Comparison of ENCODE assay signal across 24 cellular contexts in genomic region chr11:104893876-104894275, GRCh38. TPM values are rescaled to one million over a fixed set of nuclear protein-coding genes. Genes with fewer than 3 reads are reported as not detected.
DNase-seq lines count a peak whose midpoint lies in the region; ATAC-seq, FAIRE-seq and TF ChIP-seq lines count a peak whose summit lies in the region.
"Had no signal": no experiment of that assay in that cellular context is flagged by ENCODE, and none has a peak within 500 bp of the region (broad histone marks: within the 10 kb centered on the region; RNA-seq: fewer than 3 reads in every experiment).

No MANE protein-coding gene starts in this region.

- no peaks in the 10 kb centered on the region for H3F3A ChIP-seq in GM23338 (replicated peaks; ENCODE audit: low read depth)

- H3K4me2 ChIP-seq in GM23338 (no peak overlapping the region), endothelial cell of umbilical vein (ENCODE audit: insufficient read depth, low read length) (peak overlapping the region; percentile 79)
- H3K4me2 ChIP-seq: BLaER1 had no signal

- H3K4me1 Mint-ChIP-seq in GM23338: peaks cover 33% of the 10 kb centered on the region
- H3K4me1 Mint-ChIP-seq in activated CD4-positive, alpha-beta memory T cell treated with anti-CD3 and anti-CD28 coated beads for 36 hours (ENCODE audit: low read depth): peaks cover 21% of the 10 kb centered on the region

- in situ Hi-C loops in brain microvascular endothelial cell (cut with HindIII; ENCODE audit: low pct_ligation_motif_present, low sequenced_read_pairs): no loop called here

- no peaks in the 10 kb centered on the region for H3K27me3 ChIP-seq in ACC112 (ENCODE audit: insufficient read depth, low read length)
- H3K27me3 ChIP-seq in GM23338 (ENCODE audit: insufficient read depth): no peaks in the 10 kb centered on the region
- H3K27me3 ChIP-seq in brain microvascular endothelial cell (replicated peaks): no peaks in the 10 kb centered on the region
- H3K27me3 ChIP-seq in endothelial cell of umbilical vein (ENCODE audit: control insufficient read depth in 2 of 2, insufficient read depth in 2 of 2, low read length in 2 of 2): no peaks in the 10 kb centered on the region
- no peaks in the 10 kb centered on the region for H3K27me3 ChIP-seq in body of pancreas
- H3K27me3 ChIP-seq: BLaER1 had no signal

- no peak for TF ChIP-seq POLR2A in endothelial cell of umbilical vein (IDR thresholded peaks at IDR 0.05; ENCODE audit: low read depth, low read length)
- no peak for TF ChIP-seq POLR2A in body of pancreas (IDR thresholded peaks at IDR 0.05)

- H3K36me3 ChIP-seq in ACC112 (ENCODE audit: insufficient read depth, low read length) (no peaks in the 10 kb centered on the region), GM23338 (ENCODE audit: insufficient read depth) (no peaks in the 10 kb centered on the region), brain microvascular endothelial cell (replicated peaks) (no peaks in the 10 kb centered on the region), endothelial cell of umbilical vein (ENCODE audit: control insufficient read depth in 2 of 2, extremely low read depth in 1 of 2, insufficient read depth in 2 of 2, low read length in 2 of 2) (no peaks in the 10 kb centered on the region), body of pancreas (replicated peaks in 1 of 2; ENCODE audit: insufficient read depth in 1 of 2, low read depth in 2 of 2) (no peaks in the 10 kb centered on the region)
- H3K36me3 ChIP-seq: BLaER1 had no signal

- H3K79me2 ChIP-seq in ACC112 (ENCODE audit: control insufficient read depth, insufficient read depth, low read length, unreplicated experiment) (no peaks in the 10 kb centered on the region), GM23338 (replicated peaks; ENCODE audit: insufficient read depth) (no peaks in the 10 kb centered on the region), endothelial cell of umbilical vein (ENCODE audit: control insufficient read depth, insufficient read depth, low read length) (no peaks in the 10 kb centered on the region)

- no TSS peak for BruUV-seq in endothelial cell of umbilical vein (replicated peaks; lab: Mats Ljungman, UMichigan)

- H3K27ac ChIP-seq in ACC112 (ENCODE audit: low read depth, low read length) (peak overlapping the region; percentile 87), GM23338 (ENCODE audit: low read depth) (no peak overlapping the region), brain microvascular endothelial cell (peak overlapping the region; percentile 86), endothelial cell of umbilical vein (ENCODE audit: insufficient read depth, low read depth, low read length) (peak overlapping the region; percentile 61), body of pancreas (no peak overlapping the region)
- H3K27ac ChIP-seq: BLaER1, C4-2B had no signal

- no peak overlapping the region for H3K4me3 Mint-ChIP-seq in GM23338
- no peak overlapping the region for H3K4me3 Mint-ChIP-seq in activated CD4-positive, alpha-beta memory T cell treated with anti-CD3 and anti-CD28 coated beads for 36 hours
- H3K4me3 Mint-ChIP-seq: B cell; CD4-positive, CD25-positive, alpha-beta regulatory T cell; CD8-positive, alpha-beta T cell had no signal

- intact Hi-C loops in endothelial cell of umbilical vein (cut with micrococcal nuclease) (no loop called here), body of pancreas (cut with DNase I) (no loop called here)
- intact Hi-C loops in activated CD4-positive, alpha-beta memory T cell treated with anti-CD3 and anti-CD28 coated beads for 36 hours (cut with micrococcal nuclease): no loop called here

- no peak for FAIRE-seq in endothelial cell of umbilical vein (lab: Jason Lieb, UNC)
- FAIRE-seq: GM12891, GM18507, H1 had no signal

- H3K9me2 ChIP-seq in GM23338 (ENCODE audit: insufficient read depth): no peaks in the 10 kb centered on the region; the same call in 1 of the 2 replicates

- H3K9me3 Mint-ChIP-seq in GM23338: no peaks in the 10 kb centered on the region
- H3K9me3 Mint-ChIP-seq in activated CD4-positive, alpha-beta memory T cell treated with anti-CD3 and anti-CD28 coated beads for 36 hours: no peaks in the 10 kb centered on the region
- H3K9me3 Mint-ChIP-seq: CD4-positive, CD25-positive, alpha-beta regulatory T cell; CD8-positive, alpha-beta T cell had no signal

- H3K4me1 ChIP-seq in ACC112 (ENCODE audit: control insufficient read depth, insufficient read depth, low read length, unreplicated experiment) (peaks cover 32% of the 10 kb centered on the region), GM23338 (ENCODE audit: insufficient read depth) (peaks cover 33% of the 10 kb centered on the region), endothelial cell of umbilical vein (ENCODE audit: control insufficient read depth, extremely low read depth, insufficient read depth, low read length) (peaks cover 53% of the 10 kb centered on the region), body of pancreas (no peaks in the 10 kb centered on the region)
- H3K4me1 ChIP-seq: BLaER1, Caco-2 had no signal

- TF ChIP-seq CTCF in GM23338 (conservative IDR thresholded peaks at IDR 0.05; ENCODE audit: low read depth in 2 of 2) (no peak), brain microvascular endothelial cell (IDR thresholded peaks at IDR 0.05; ENCODE audit: low read depth, low read length, missing control alignments) (no peak), endothelial cell of umbilical vein (IDR thresholded peaks at IDR 0.05; ENCODE audit: extremely low read depth in 1 of 2, insufficient read depth in 1 of 2, low read depth in 1 of 2, low read length in 2 of 2) (no peak), body of pancreas (IDR thresholded peaks at IDR 0.05) (no peak)

- H3K9me3 ChIP-seq in endothelial cell of umbilical vein (replicated peaks; ENCODE audit: control insufficient read depth, insufficient read depth, low read length) (no peaks in the 10 kb centered on the region), body of pancreas (no peaks in the 10 kb centered on the region)
- H3K9me3 ChIP-seq: BLaER1, Caco-2 had no signal

- H3K4me3 ChIP-seq in ACC112 (ENCODE audit: low read depth, low read length) (no peak overlapping the region), GM23338 (no peak overlapping the region), brain microvascular endothelial cell (ENCODE audit: low read depth, low read length) (no peak overlapping the region), endothelial cell of umbilical vein (replicated peaks in 1 of 3; ENCODE audit: insufficient read depth in 1 of 3, low read depth in 1 of 3, low read length in 3 of 3) (no peak overlapping the region), body of pancreas (no peak overlapping the region)
- H3K4me3 ChIP-seq: BLaER1 had no signal

- no peaks in the 10 kb centered on the region for H3K9me1 ChIP-seq in endothelial cell of umbilical vein (replicated peaks; ENCODE audit: control insufficient read depth, extremely low read depth, insufficient read depth, low read length)

- CTCF ChIA-PET in endothelial cell of umbilical vein (lab: Charles Lee): interaction anchor here (1.6 kb wide), 1 partner anchor 12 kb away, joined by 5 read pairs; no protein-coding TSS in a partner anchor
- CTCF ChIA-PET in activated CD4-positive, alpha-beta memory T cell treated with anti-CD3 and anti-CD28 coated beads for 36 hours (lab: Charles Lee): no interaction called here

- H4K20me1 ChIP-seq in GM23338 (replicated peaks; ENCODE audit: insufficient read depth) (no peaks in the 10 kb centered on the region), endothelial cell of umbilical vein (replicated peaks; ENCODE audit: control insufficient read depth, extremely low read depth, insufficient read depth, low read length) (no peaks in the 10 kb centered on the region)
- H4K20me1 ChIP-seq: BLaER1 had no signal

- POLR2A ChIA-PET in endothelial cell of umbilical vein (lab: Charles Lee): no interaction called here
- POLR2A ChIA-PET in activated CD4-positive, alpha-beta memory T cell treated with anti-CD3 and anti-CD28 coated beads for 36 hours (lab: Charles Lee): no interaction called here

- H3K36me3 Mint-ChIP-seq in GM23338 (ENCODE audit: low read depth): peaks cover 3% of the 10 kb centered on the region; the same call in 2 of the 3 replicates
- H3K36me3 Mint-ChIP-seq in activated CD4-positive, alpha-beta memory T cell treated with anti-CD3 and anti-CD28 coated beads for 36 hours: no peaks in the 10 kb centered on the region
- H3K36me3 Mint-ChIP-seq: CD4-positive, CD25-positive, alpha-beta regulatory T cell; CD8-positive, alpha-beta T cell had no signal

- dilution Hi-C loops in endothelial cell of umbilical vein (cut with MboI; ENCODE audit: extremely low pct_ligation_motif_present, low sequenced_read_pairs): no loop called here

- H3K27me3 Mint-ChIP-seq in GM23338 (ENCODE audit: insufficient read depth, low read depth, poor library complexity): no peaks in the 10 kb centered on the region
- no peaks in the 10 kb centered on the region for H3K27me3 Mint-ChIP-seq in activated CD4-positive, alpha-beta memory T cell treated with anti-CD3 and anti-CD28 coated beads for 36 hours
- H3K27me3 Mint-ChIP-seq: B cell; CD4-positive, CD25-positive, alpha-beta regulatory T cell had no signal

- 85 to 86% methylated on average over 1 of the region's 1 CpG for WGBS in body of pancreas, 2 donors

- H3K27ac Mint-ChIP-seq in GM23338: 0 out of 2 replicates have a peak overlapping the region, but pooled peaks have one; percentile 7
- H3K27ac Mint-ChIP-seq in activated CD4-positive, alpha-beta memory T cell treated with anti-CD3 and anti-CD28 coated beads for 36 hours: no peak overlapping the region
- H3K27ac Mint-ChIP-seq: B cell; CD4-positive, CD25-positive, alpha-beta regulatory T cell; CD8-positive, alpha-beta T cell had no signal

- H2AFZ ChIP-seq in ACC112 (ENCODE audit: low read length, unreplicated experiment) (no peak overlapping the region), GM23338 (no peak overlapping the region), endothelial cell of umbilical vein (ENCODE audit: low read depth, low read length) (no peak overlapping the region)

- ATAC-seq in GM23338: no peak
- no peak for ATAC-seq in body of pancreas
- ATAC-seq: CD8-positive, alpha-beta T cell had no signal

- DNase-seq in GM23338 (ENCODE audit: low spot score) (no peak), brain microvascular endothelial cell (no peak), endothelial cell of umbilical vein (ENCODE audit: low read depth, low spot score) (peak; percentile 69), iPS-NIHi7 (ENCODE audit: extremely low spot score) (no peak), body of pancreas (no peak)
- no peak for DNase-seq in activated CD4-positive, alpha-beta memory T cell treated with anti-CD3 and anti-CD28 coated beads for 36 hours
- DNase-seq: Caco-2; CD4-positive, CD25-positive, alpha-beta regulatory T cell; CD8-positive, alpha-beta T cell; DMS153; DMS79 treated with DMSO at 0.1 percent for 48 hours; GF-D8; H7 had no signal

- no peak overlapping the region for H3K9ac ChIP-seq in endothelial cell of umbilical vein (replicated peaks; ENCODE audit: extremely low read depth, insufficient read depth, low read length)
- H3K9ac ChIP-seq: BLaER1 had no signal

RNA-seq across cellular contexts. Expression of gene CASP12, which starts 4.4 kb away (rescaled TPM):
- total RNA-seq in GM23338 (2014; rRNA removed; shearing (Covaris generic)): not detected in 2 replicates
- polyA plus RNA-seq in GM23338 (2016; fragmentation: Nextera tagmentation; extraction: Ambion mirVana) (not detected in 2 replicates), endothelial cell of umbilical vein (1.4 and 1.5 TPM in 2 replicates)
- total RNA-seq in endothelial cell of umbilical vein (2.6 and 3.9 TPM in 2 replicates), body of pancreas (1 to 10 TPM; 1.6 to 3.6 TPM)
- 1.5 TPM in 2 replicates for polyA plus RNA-seq in endothelial cell of umbilical vein (2011; cell fraction: cytosol; rRNA removed)
- polyA plus RNA-seq in endothelial cell of umbilical vein (2011; cell fraction: nucleus; rRNA removed): 6.5 and 8.2 TPM in 2 replicates
- polyA plus RNA-seq in endothelial cell of umbilical vein (2012): 2.0 and 3.4 TPM in 2 replicates
- polyA minus RNA-seq in endothelial cell of umbilical vein: 2.0 and 4.5 TPM in 2 replicates
- not detected for polyA minus RNA-seq in endothelial cell of umbilical vein (2011; cell fraction: cytosol; rRNA and poly(A)+ RNA removed)
- polyA minus RNA-seq in endothelial cell of umbilical vein (2011; cell fraction: nucleus; rRNA and poly(A)+ RNA removed): 7.9 and 10.2 TPM in 2 replicates
- total RNA-seq in activated CD4-positive, alpha-beta memory T cell treated with anti-CD3 and anti-CD28 coated beads for 36 hours: not detected
- total RNA-seq: A172; A673; B cell; Caco-2; CD8-positive, alpha-beta T cell; Daoy; G401; H1; H7 had no signal
- polyA plus RNA-seq: H1 had no signal

Comparison
In these comparisons a context has a peak if more than half of its experiments do, and no peak if none do; other contexts are left out.
1. H3K27ac ChIP-seq: peak in ACC112 (single experiment), brain microvascular endothelial cell (single experiment) and endothelial cell of umbilical vein (single experiment); none in GM23338 (single experiment) and body of pancreas (0 of 4).